1 cellular context compared by ENCODE assay signal in the genomic region with DNA sequence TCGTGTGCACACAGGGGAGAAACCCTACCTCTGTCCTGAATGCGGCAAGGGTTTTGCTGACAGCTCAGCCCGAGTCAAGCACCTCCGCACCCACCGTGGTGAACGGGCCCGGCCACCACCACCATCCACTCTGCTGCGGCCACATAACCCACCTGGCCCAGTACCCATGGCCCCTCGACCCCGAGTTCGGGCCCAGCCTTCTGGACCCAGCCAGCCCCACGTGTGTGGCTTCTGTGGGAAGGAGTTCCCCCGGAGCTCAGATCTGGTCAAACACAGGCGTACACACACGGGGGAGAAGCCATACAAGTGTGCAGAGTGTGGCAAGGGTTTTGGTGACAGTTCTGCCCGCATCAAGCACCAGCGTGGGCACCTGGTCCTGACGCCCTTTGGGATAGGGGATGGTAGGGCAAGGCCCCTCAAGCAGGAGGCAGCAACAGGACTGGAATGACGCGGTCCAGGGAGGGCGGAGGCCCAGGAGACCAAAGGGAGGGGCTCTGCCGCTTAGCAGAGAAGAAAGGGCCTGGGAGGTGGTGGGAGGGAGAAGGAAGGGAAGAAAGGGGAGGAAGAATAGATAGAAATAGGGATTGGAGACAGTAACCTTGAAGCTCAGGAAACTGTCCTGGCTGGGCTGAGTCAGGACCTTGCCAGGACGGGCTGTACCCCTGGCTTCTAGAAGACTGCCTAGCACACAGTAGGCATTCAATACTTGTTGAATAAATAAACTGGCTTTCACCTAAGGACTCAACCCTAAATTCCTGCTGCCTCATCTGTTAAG.
TF ChIP-seq lines count a peak whose summit lies in the region.

No MANE protein-coding gene starts in this region.

TF ChIP-seq in K562, 482 proteins besides CTCF, POLR2A, EP300 and RAD21 (continued from another document):
- TF ChIP-seq DIDO1 (tag; IDR thresholded peaks at IDR 0.05; ENCODE audit: low read depth): no peak
- TF ChIP-seq POLR3G (IDR thresholded peaks at IDR 0.05; ENCODE audit: extremely low read depth, insufficient read length, insufficient replicate concordance): no peak
- no peak for TF ChIP-seq ESRRB (CRISPR knock-in tag; IDR thresholded peaks at IDR 0.05; ENCODE audit: borderline replicate concordance)
- TF ChIP-seq, protein P1, sequence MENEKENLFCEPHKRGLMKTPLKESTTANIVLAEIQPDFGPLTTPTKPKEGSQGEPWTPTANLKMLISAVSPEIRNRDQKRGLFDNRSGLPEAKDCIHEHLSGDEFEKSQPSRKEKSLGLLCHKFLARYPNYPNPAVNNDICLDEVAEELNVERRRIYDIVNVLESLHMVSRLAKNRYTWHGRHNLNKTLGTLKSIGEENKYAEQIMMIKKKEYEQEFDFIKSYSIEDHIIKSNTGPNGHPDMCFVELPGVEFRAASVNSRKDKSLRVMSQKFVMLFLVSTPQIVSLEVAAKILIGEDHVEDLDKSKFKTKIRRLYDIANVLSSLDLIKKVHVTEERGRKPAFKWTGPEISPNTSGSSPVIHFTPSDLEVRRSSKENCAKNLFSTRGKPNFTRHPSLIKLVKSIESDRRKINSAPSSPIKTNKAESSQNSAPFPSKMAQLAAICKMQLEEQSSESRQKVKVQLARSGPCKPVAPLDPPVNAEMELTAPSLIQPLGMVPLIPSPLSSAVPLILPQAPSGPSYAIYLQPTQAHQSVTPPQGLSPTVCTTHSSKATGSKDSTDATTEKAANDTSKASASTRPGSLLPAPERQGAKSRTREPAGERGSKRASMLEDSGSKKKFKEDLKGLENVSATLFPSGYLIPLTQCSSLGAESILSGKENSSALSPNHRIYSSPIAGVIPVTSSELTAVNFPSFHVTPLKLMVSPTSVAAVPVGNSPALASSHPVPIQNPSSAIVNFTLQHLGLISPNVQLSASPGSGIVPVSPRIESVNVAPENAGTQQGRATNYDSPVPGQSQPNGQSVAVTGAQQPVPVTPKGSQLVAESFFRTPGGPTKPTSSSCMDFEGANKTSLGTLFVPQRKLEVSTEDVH (IDR thresholded peaks at IDR 0.05; ENCODE audit: low read depth, partially characterized antibody): no peak
- TF ChIP-seq TARDBP (IDR thresholded peaks at IDR 0.05): no peak
- TF ChIP-seq TCF3 (CRISPR knock-in tag; IDR thresholded peaks at IDR 0.05): no peak
- TF ChIP-seq MCM3 (IDR thresholded peaks at IDR 0.05): no peak
- no peak for TF ChIP-seq NFE2 (IDR thresholded peaks at IDR 0.05; ENCODE audit: low read depth)
- TF ChIP-seq KDM5B (IDR thresholded peaks at IDR 0.05; ENCODE audit: insufficient replicate concordance, low read depth, low read length): peak; percentile 13
- no peak for TF ChIP-seq KLF10 (CRISPR knock-in tag; IDR thresholded peaks at IDR 0.05)
- TF ChIP-seq SMAD4 (CRISPR knock-in tag; conservative IDR thresholded peaks at IDR 0.05): no peak
- TF ChIP-seq, protein P2, sequence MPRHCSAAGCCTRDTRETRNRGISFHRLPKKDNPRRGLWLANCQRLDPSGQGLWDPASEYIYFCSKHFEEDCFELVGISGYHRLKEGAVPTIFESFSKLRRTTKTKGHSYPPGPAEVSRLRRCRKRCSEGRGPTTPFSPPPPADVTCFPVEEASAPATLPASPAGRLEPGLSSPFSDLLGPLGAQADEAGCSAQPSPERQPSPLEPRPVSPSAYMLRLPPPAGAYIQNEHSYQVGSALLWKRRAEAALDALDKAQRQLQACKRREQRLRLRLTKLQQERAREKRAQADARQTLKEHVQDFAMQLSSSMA (CRISPR knock-in tag; IDR thresholded peaks at IDR 0.05): no peak
- no peak for TF ChIP-seq FOXP1 (CRISPR knock-in tag; IDR thresholded peaks at IDR 0.05)
- TF ChIP-seq, protein P3, sequence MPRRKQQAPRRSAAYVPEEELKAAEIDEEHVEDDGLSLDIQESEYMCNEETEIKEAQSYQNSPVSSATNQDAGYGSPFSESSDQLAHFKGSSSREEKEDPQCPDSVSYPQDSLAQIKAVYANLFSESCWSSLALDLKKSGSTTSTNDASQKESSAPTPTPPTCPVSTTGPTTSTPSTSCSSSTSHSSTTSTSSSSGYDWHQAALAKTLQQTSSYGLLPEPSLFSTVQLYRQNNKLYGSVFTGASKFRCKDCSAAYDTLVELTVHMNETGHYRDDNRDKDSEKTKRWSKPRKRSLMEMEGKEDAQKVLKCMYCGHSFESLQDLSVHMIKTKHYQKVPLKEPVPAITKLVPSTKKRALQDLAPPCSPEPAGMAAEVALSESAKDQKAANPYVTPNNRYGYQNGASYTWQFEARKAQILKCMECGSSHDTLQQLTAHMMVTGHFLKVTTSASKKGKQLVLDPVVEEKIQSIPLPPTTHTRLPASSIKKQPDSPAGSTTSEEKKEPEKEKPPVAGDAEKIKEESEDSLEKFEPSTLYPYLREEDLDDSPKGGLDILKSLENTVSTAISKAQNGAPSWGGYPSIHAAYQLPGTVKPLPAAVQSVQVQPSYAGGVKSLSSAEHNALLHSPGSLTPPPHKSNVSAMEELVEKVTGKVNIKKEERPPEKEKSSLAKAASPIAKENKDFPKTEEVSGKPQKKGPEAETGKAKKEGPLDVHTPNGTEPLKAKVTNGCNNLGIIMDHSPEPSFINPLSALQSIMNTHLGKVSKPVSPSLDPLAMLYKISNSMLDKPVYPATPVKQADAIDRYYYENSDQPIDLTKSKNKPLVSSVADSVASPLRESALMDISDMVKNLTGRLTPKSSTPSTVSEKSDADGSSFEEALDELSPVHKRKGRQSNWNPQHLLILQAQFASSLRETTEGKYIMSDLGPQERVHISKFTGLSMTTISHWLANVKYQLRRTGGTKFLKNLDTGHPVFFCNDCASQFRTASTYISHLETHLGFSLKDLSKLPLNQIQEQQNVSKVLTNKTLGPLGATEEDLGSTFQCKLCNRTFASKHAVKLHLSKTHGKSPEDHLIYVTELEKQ (CRISPR knock-in tag; IDR thresholded peaks at IDR 0.05): no peak
- TF ChIP-seq, protein P4, sequence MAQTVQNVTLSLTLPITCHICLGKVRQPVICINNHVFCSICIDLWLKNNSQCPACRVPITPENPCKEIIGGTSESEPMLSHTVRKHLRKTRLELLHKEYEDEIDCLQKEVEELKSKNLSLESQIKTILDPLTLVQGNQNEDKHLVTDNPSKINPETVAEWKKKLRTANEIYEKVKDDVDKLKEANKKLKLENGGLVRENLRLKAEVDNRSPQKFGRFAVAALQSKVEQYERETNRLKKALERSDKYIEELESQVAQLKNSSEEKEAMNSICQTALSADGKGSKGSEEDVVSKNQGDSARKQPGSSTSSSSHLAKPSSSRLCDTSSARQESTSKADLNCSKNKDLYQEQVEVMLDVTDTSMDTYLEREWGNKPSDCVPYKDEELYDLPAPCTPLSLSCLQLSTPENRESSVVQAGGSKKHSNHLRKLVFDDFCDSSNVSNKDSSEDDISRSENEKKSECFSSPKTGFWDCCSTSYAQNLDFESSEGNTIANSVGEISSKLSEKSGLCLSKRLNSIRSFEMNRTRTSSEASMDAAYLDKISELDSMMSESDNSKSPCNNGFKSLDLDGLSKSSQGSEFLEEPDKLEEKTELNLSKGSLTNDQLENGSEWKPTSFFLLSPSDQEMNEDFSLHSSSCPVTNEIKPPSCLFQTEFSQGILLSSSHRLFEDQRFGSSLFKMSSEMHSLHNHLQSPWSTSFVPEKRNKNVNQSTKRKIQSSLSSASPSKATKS (CRISPR knock-in tag; IDR thresholded peaks at IDR 0.05): no peak
